ENCODE assay signal across 19 cellular contexts in genomic region chr10:15426115-15426514, GRCh38. TPM values are rescaled to one million over a fixed set of nuclear protein-coding genes. Genes with fewer than 3 reads are reported as not detected.
DNase-seq lines count a peak whose midpoint lies in the region; ATAC-seq and TF ChIP-seq lines count a peak whose summit lies in the region.
"Had no signal": no experiment of that assay in that cellular context is flagged by ENCODE, and none has a peak within 500 bp of the region (broad histone marks: within the 10 kb centered on the region; RNA-seq: fewer than 3 reads in every experiment).

No MANE protein-coding gene starts in this region.

- H3K4me1 ChIP-seq in MM.1S (ENCODE audit: low read length) (peaks cover 9% of the 10 kb centered on the region; the same call in 1 of the 2 replicates), mesenchymal stem cell (ENCODE audit: control insufficient read depth, insufficient read depth, low read depth, low read length) (no peaks in the 10 kb centered on the region), aorta (ENCODE audit: control insufficient read depth in 1 of 2, insufficient read depth in 2 of 2, low read length in 2 of 2) (peaks cover 2% of the 10 kb centered on the region in 2 donors), HAP-1 (no peaks in the 10 kb centered on the region)
- H3K4me1 ChIP-seq: Caco-2 had no signal

- no peaks in the 10 kb centered on the region for H3K9me3 ChIP-seq in MM.1S (replicated peaks; ENCODE audit: insufficient read depth, low read length)
- no peaks in the 10 kb centered on the region for H3K9me3 ChIP-seq in mesenchymal stem cell (ENCODE audit: control insufficient read depth, low read length)
- H3K9me3 ChIP-seq in aorta (ENCODE audit: control insufficient read depth, low read length): no peaks in the 10 kb centered on the region
- H3K9me3 ChIP-seq in HAP-1: 0 out of 2 replicates have a peak, but pooled peaks cover 3% of the 10 kb centered on the region
- H3K9me3 ChIP-seq: Caco-2 had no signal

- H3K4me2 ChIP-seq in MM.1S (ENCODE audit: low read depth, low read length) (peak overlapping the region; percentile 3; the same call in 1 of the 2 replicates), mesenchymal stem cell (ENCODE audit: low read length, poor library complexity, severe bottlenecking) (no peak overlapping the region)
- H3K4me2 ChIP-seq: GM23338 had no signal

- no peak overlapping the region for H3K14ac ChIP-seq in mesenchymal stem cell (ENCODE audit: low read length in 2 of 2)

- H3K9ac ChIP-seq in MM.1S (ENCODE audit: low read length) (no peak overlapping the region), mesenchymal stem cell (ENCODE audit: low read length) (no peak overlapping the region)

- intact Hi-C loops in aorta (cut with DNase I): no loop called here

- H4K8ac ChIP-seq in mesenchymal stem cell (ENCODE audit: low read length): no peak overlapping the region

- no peak for DNase-seq in stimulated activated naive CD8-positive, alpha-beta T cell treated with anti-CD3 and anti-CD28 coated beads, Interleukin-15, amount 100 ng/mL, for 72 hours
- DNase-seq in stimulated activated naive CD8-positive, alpha-beta T cell treated with anti-CD3 and anti-CD28 coated beads, Interleukin-15, Interleukin-2, amounts not matched to agents 100 U/mL and 50 U/mL, for 24 hours: no peak
- DNase-seq in MM.1S (no peak), mesenchymal stem cell (no peak), aorta (no peak), HAP-1 (ENCODE audit: low spot score in 2 of 2) (no peak)
- DNase-seq: Caco-2; CD8-positive, alpha-beta T cell; DMS153; EL; GDM1; HCEC 1CT had no signal

- H3K9me3 Mint-ChIP-seq in stimulated activated naive CD8-positive, alpha-beta T cell treated with anti-CD3 and anti-CD28 coated beads, Interleukin-15, amount 100 ng/mL, for 72 hours: no peaks in the 10 kb centered on the region
- H3K9me3 Mint-ChIP-seq: CD8-positive, alpha-beta T cell; GM23338 had no signal

- no peak overlapping the region for H3K18ac ChIP-seq in mesenchymal stem cell (ENCODE audit: low read depth in 1 of 2, low read length in 2 of 2)

- no peaks in the 10 kb centered on the region for H3F3A ChIP-seq in MM.1S (ENCODE audit: insufficient read depth, low read length)

- peak overlapping the region; percentile 27 for H4K91ac ChIP-seq in mesenchymal stem cell (ENCODE audit: low read length)

- H3K23ac ChIP-seq in mesenchymal stem cell (ENCODE audit: low read length in 2 of 2): no peak overlapping the region

- WGBS in mesenchymal stem cell: 88% methylated on average over 27 of the region's 29 CpGs
- WGBS in aorta, 2 donors: 93 to 96% methylated on average over 26 to 29 of the region's 29 CpGs

- ATAC-seq in stimulated activated naive CD8-positive, alpha-beta T cell treated with anti-CD3 and anti-CD28 coated beads, Interleukin-15, amount 100 ng/mL, for 72 hours: peak; percentile 55
- ATAC-seq in stimulated activated naive CD8-positive, alpha-beta T cell treated with anti-CD3 and anti-CD28 coated beads, Interleukin-15, Interleukin-2, amounts not matched to agents 100 U/mL and 50 U/mL, for 24 hours: no peak
- ATAC-seq in GM21528 (IDR thresholded peaks at IDR 0.05; ENCODE audit: low FRiP score, unreplicated experiment) (no peak), aorta (ENCODE audit: low FRiP score) (no peak)
- ATAC-seq: CD8-positive, alpha-beta T cell; GM12878; GM23338 had no signal

- no peak overlapping the region for H3K4ac ChIP-seq in mesenchymal stem cell (ENCODE audit: low read depth in 1 of 2, low read length in 2 of 2)

- H3K27ac Mint-ChIP-seq in stimulated activated naive CD8-positive, alpha-beta T cell treated with anti-CD3 and anti-CD28 coated beads, Interleukin-15, amount 100 ng/mL, for 72 hours: no peak overlapping the region
- H3K27ac Mint-ChIP-seq: B cell; CD4-positive, CD25-positive, alpha-beta regulatory T cell; CD8-positive, alpha-beta T cell; GM23338 had no signal

- H4K20me1 ChIP-seq in MM.1S (ENCODE audit: insufficient read depth, low read length): no peaks in the 10 kb centered on the region

- H3K4me3 ChIP-seq in MM.1S (ENCODE audit: low read length) (no peak overlapping the region), mesenchymal stem cell (ENCODE audit: insufficient read depth in 1 of 2, low read depth in 1 of 2, low read length in 2 of 2) (no peak overlapping the region), aorta (ENCODE audit: low read length in 2 of 2) (no peak overlapping the region), HAP-1 (no peak overlapping the region)
- H3K4me3 ChIP-seq: GM12878, GM23338 had no signal

- H2BK120ac ChIP-seq in mesenchymal stem cell (ENCODE audit: low read depth, low read length): no peak overlapping the region

- H3K27me3 Mint-ChIP-seq in stimulated activated naive CD8-positive, alpha-beta T cell treated with anti-CD3 and anti-CD28 coated beads, Interleukin-15, amount 100 ng/mL, for 72 hours: peaks cover 9% of the 10 kb centered on the region

- H3K36me3 ChIP-seq in MM.1S (replicated peaks; ENCODE audit: insufficient read depth, low read length) (no peaks in the 10 kb centered on the region), mesenchymal stem cell (ENCODE audit: control insufficient read depth in 1 of 2, insufficient read depth in 2 of 2, low read depth in 1 of 2, low read length in 2 of 2) (no peaks in the 10 kb centered on the region), aorta (ENCODE audit: control insufficient read depth in 1 of 2, insufficient read depth in 2 of 2, low read length in 1 of 2) (no peaks in the 10 kb centered on the region), HAP-1 (replicated peaks) (no peaks in the 10 kb centered on the region)

- H2BK12ac ChIP-seq in mesenchymal stem cell (ENCODE audit: low read length in 2 of 2): no peak overlapping the region

- no peak overlapping the region for H2BK5ac ChIP-seq in mesenchymal stem cell (ENCODE audit: low read depth, low read length, poor library complexity, severe bottlenecking)

- H3K79me1 ChIP-seq in mesenchymal stem cell (replicated peaks; ENCODE audit: low read length, poor library complexity, severe bottlenecking): no peaks in the 10 kb centered on the region

- no peak overlapping the region for H3K27ac ChIP-seq in MM.1S (ENCODE audit: low read length)
- no peak overlapping the region for H3K27ac ChIP-seq in mesenchymal stem cell (ENCODE audit: low read length, poor library complexity, severe bottlenecking)
- no peak overlapping the region for H3K27ac ChIP-seq in aorta (ENCODE audit: low read depth in 1 of 2, low read length in 2 of 2)
- H3K27ac ChIP-seq: 22Rv1, C4-2B had no signal

- no peak overlapping the region for H2AK5ac ChIP-seq in mesenchymal stem cell (ENCODE audit: low read length, severe bottlenecking)

- TF ChIP-seq CTCF in MM.1S (IDR thresholded peaks at IDR 0.05; ENCODE audit: low read length): no peak

- no peak overlapping the region for H3K4me3 Mint-ChIP-seq in stimulated activated naive CD8-positive, alpha-beta T cell treated with anti-CD3 and anti-CD28 coated beads, Interleukin-15, amount 100 ng/mL, for 72 hours
- H3K4me3 Mint-ChIP-seq: B cell; CD4-positive, CD25-positive, alpha-beta regulatory T cell; CD8-positive, alpha-beta T cell; GM23338 had no signal

- no peak overlapping the region for H2BK15ac ChIP-seq in mesenchymal stem cell (ENCODE audit: low read depth, poor library complexity, severe bottlenecking)

- no peaks in the 10 kb centered on the region for H3K79me2 ChIP-seq in MM.1S (ENCODE audit: low read length)

- H3K9me2 ChIP-seq in MM.1S (replicated peaks; ENCODE audit: insufficient read depth, low read length): no peaks in the 10 kb centered on the region

- no peaks in the 10 kb centered on the region for H3K4me1 Mint-ChIP-seq in stimulated activated naive CD8-positive, alpha-beta T cell treated with anti-CD3 and anti-CD28 coated beads, Interleukin-15, amount 100 ng/mL, for 72 hours
- H3K4me1 Mint-ChIP-seq: B cell; CD4-positive, CD25-positive, alpha-beta regulatory T cell; GM23338 had no signal

- H2AFZ ChIP-seq in MM.1S (ENCODE audit: low read length) (no peak overlapping the region), mesenchymal stem cell (ENCODE audit: low read depth, low read length) (no peak overlapping the region)

- in situ Hi-C loops in HAP-1 (cut with MboI; ENCODE audit: low sequenced_read_pairs): no loop called here

- H3K27me3 ChIP-seq in MM.1S (replicated peaks; ENCODE audit: insufficient read depth, low read length): no peaks in the 10 kb centered on the region
- no peaks in the 10 kb centered on the region for H3K27me3 ChIP-seq in mesenchymal stem cell (ENCODE audit: control insufficient read depth in 1 of 2, insufficient read depth in 1 of 2, low read length in 2 of 2)
- H3K27me3 ChIP-seq in aorta (ENCODE audit: control insufficient read depth in 1 of 2, insufficient read depth in 2 of 2, low read length in 1 of 2): no peaks in the 10 kb centered on the region
- no peaks in the 10 kb centered on the region for H3K27me3 ChIP-seq in HAP-1 (ENCODE audit: low read depth)

RNA-seq across cellular contexts. Expression of gene FAM171A1, which starts 55.0 kb away (rescaled TPM):
- 23.1 TPM for polyA plus RNA-seq in mesenchymal stem cell (2013, experiment 1 of 2)
- 23.1 TPM for polyA plus RNA-seq in mesenchymal stem cell (2013, experiment 2 of 2)
- 10 to 100 TPM; 11.2 to 21.4 TPM for total RNA-seq in aorta
- polyA plus RNA-seq in aorta: 1 to 10 TPM; 2.8 to 3.9 TPM
- total RNA-seq: B cell had no signal
